In the genomic region with DNA sequence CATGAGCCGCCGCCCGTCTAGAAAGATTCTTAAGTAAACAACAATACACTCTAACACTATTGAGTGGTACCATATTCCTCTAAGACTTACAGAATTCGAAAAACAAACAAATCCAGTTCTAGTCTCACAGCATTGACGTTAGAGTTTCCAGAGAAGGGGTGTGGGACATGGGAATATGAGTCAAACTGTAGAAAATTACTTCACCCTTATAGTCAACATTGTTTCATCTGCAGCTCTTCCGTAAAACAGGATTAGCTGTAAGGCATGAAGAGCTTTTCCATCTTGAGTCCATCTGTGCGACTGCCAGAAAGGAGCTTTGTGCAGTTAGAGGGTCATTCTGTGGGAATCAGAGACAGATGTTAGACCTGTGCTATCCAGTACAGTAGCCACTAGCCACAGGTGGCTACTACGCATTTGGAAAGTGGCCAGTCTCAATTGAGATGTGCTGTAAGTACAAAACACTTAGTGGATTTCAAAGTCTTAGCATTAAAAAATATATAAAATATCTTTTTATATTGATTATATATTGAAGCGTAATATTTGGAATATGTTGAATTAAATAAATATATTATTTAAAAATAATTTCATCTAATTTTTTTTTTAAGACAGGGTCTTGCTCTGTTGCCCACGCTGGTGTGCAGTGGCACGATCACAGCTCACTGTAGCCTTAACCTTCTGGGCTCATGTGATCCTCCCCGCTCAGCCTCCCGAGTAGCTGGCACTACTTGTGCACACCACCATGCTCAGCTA, we compare ENCODE assay signal across 11 cellular contexts.
A peak's percentile ranks its signal among the peaks of the same experiment; 100 is the strongest.
DNase-seq lines count a peak whose midpoint lies in the region; ATAC-seq and TF ChIP-seq lines count a peak whose summit lies in the region.
"Had no signal": no experiment of that assay in that cellular context is flagged by ENCODE, and none has a peak within 500 bp of the region (broad histone marks: within the 10 kb centered on the region; RNA-seq: fewer than 3 reads in every experiment).

No MANE protein-coding gene starts in this region.

- in situ Hi-C loops in ACHN (cut with HindIII; ENCODE audit: low pct_ligation_motif_present, low pct_unique_long_range_greater_than_20kb, low sequenced_read_pairs): loop anchor here (25.0 kb wide), 1 partner anchor 120 kb away; no protein-coding TSS in a partner anchor

- H3K36me3 ChIP-seq in left lung: no peaks in the 10 kb centered on the region

- CTCF ChIA-PET in Calu3 (lab: Charles Lee): interaction anchor here (0.6 to 2.0 kb wide), 4 partner anchors 80 to 132 kb away, joined by 3 to 11 read pairs (median 3); a partner anchor contains a TSS

- H3K27me3 ChIP-seq in left lung: peaks cover 0 to 15% of the 10 kb centered on the region in 2 donors

- no peak overlapping the region for H3K27ac Mint-ChIP-seq in HFFc6
- H3K27ac Mint-ChIP-seq in Calu3 (ENCODE audit: unreplicated experiment): no peak overlapping the region
- H3K27ac Mint-ChIP-seq: dendritic cell treated with granulocyte-macrophage colony-stimulating factor and Interleukin-4, amounts not matched to agents 40 ng/mL and 50 ng/mL, for 4 days had no signal

- no peak overlapping the region for H3K4me3 ChIP-seq in AG09309 (ENCODE audit: control insufficient read depth, low read depth, low read length)
- H3K4me3 ChIP-seq in left lung: no peak overlapping the region

- TF ChIP-seq CTCF in AG09309 (IDR thresholded peaks at IDR 0.05; ENCODE audit: control insufficient read depth, insufficient read depth, low read depth, low read length, missing control alignments) (no peak), HFFc6 (IDR thresholded peaks at IDR 0.05) (no peak), left lung (IDR thresholded peaks at IDR 0.05) (no peak), Calu3 (IDR thresholded peaks at IDR 0.05; ENCODE audit: unreplicated experiment) (no peak)

- no peaks in the 10 kb centered on the region for H3K9me3 ChIP-seq in left lung

- H3K27ac ChIP-seq in left lung: no peak overlapping the region
- H3K27ac ChIP-seq: parathyroid adenoma had no signal

- peak; percentile 56 for ATAC-seq in left lung
- ATAC-seq in GM18520 (IDR thresholded peaks at IDR 0.05; ENCODE audit: unreplicated experiment): no peak

- H3K27me3 Mint-ChIP-seq in HFFc6 (ENCODE audit: insufficient read depth) (peaks cover 14% of the 10 kb centered on the region), Calu3 (ENCODE audit: unreplicated experiment) (peaks cover 39% of the 10 kb centered on the region)

- DNase-seq in AG09309 (ENCODE audit: low read depth): peak; percentile 70
- peak; percentile 0 for DNase-seq in HFFc6
- DNase-seq in brain pericyte (ENCODE audit: low read depth, low spot score): peak; percentile 8
- no peak for DNase-seq in left lung
- no peak for DNase-seq in Calu3
- DNase-seq in ACHN: no peak
- DNase-seq in dermis blood vessel endothelial cell: no peak

- H3K36me3 Mint-ChIP-seq in HFFc6 (ENCODE audit: low read depth): no peaks in the 10 kb centered on the region
- no peaks in the 10 kb centered on the region for H3K36me3 Mint-ChIP-seq in Calu3 (ENCODE audit: insufficient read depth, unreplicated experiment)
- H3K36me3 Mint-ChIP-seq: immature natural killer cell had no signal

- intact Hi-C loops in left lung (cut with DNase I) (loop anchor here in 1 of 2 donors (5.0 to 10.0 kb wide), 2 partner anchors 135 to 1008 kb away; no protein-coding TSS in a partner anchor), Calu3 (cut with micrococcal nuclease; ENCODE audit: unreplicated experiment) (loop anchor here (1.0 kb wide), 1 partner anchor 132 kb away; no protein-coding TSS in a partner anchor)

- H3K4me1 ChIP-seq in left lung: peaks cover 0 to 35% of the 10 kb centered on the region in 2 donors
- H3K4me1 ChIP-seq: parathyroid adenoma had no signal

- H3K4me1 Mint-ChIP-seq in HFFc6 (ENCODE audit: low read depth) (no peaks in the 10 kb centered on the region), Calu3 (ENCODE audit: low read depth, unreplicated experiment) (no peaks in the 10 kb centered on the region)

- H3K9me3 Mint-ChIP-seq in HFFc6 (no peaks in the 10 kb centered on the region), Calu3 (ENCODE audit: low read depth, unreplicated experiment) (no peaks in the 10 kb centered on the region)
- H3K9me3 Mint-ChIP-seq: dendritic cell treated with granulocyte-macrophage colony-stimulating factor and Interleukin-4, amounts not matched to agents 40 ng/mL and 50 ng/mL, for 4 days; immature natural killer cell had no signal

- no TSS peak for BruUV-seq in Calu3 (replicated peaks; lab: Mats Ljungman, UMichigan)

- H3K4me3 Mint-ChIP-seq in HFFc6 (no peak overlapping the region), Calu3 (ENCODE audit: low read depth, unreplicated experiment) (no peak overlapping the region)
- H3K4me3 Mint-ChIP-seq: dendritic cell treated with granulocyte-macrophage colony-stimulating factor and Interleukin-4, amounts not matched to agents 40 ng/mL and 50 ng/mL, for 4 days; immature natural killer cell had no signal

Comparison
In these comparisons a context has a peak if more than half of its experiments do, and no peak if none do; other contexts are left out.
1. DNase-seq: peak in AG09309 (single experiment), HFFc6 (single experiment) and brain pericyte (single experiment); none in left lung (0 of 2), Calu3 (single experiment), ACHN (single experiment) and dermis blood vessel endothelial cell (single experiment).